ENCODE assay signal across 27 cellular contexts in the genomic region with DNA sequence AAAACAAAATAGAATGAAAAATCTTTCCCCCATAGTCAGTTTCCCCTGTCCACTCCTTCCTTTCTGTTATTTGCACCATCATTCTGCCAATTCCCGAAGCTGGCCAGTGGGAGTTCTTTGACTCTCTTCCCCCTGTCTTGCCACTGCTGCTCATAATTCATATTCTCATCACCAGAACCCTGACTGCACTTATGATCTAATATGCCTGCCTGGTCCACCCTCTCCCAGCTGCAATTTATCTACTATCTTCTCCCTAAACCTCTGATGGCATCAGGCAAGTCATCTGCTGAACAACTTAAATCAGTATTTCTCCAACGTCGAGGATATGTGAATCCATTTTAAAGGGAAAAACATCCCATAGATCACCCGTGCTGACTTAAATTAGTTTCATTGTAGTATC.
"Had no signal": no experiment of that assay in that cellular context is flagged by ENCODE, and none has a peak within 500 bp of the region (broad histone marks: within the 10 kb centered on the region; RNA-seq: fewer than 3 reads in every experiment).

No MANE protein-coding gene starts in this region.

- H3K4me3 ChIP-seq: coronary artery, esophagus squamous epithelium, gastrocnemius medialis, lung, pancreas, smooth muscle cell, suprapubic skin, transverse colon, upper lobe of right lung, uterus had no signal

- H3K9me3 ChIP-seq: gastrocnemius medialis, pancreas, suprapubic skin, transverse colon, upper lobe of right lung, uterus had no signal

- H3K27me3 ChIP-seq: esophagus squamous epithelium, gastrocnemius medialis, pancreas, suprapubic skin, transverse colon, upper lobe of right lung, uterus had no signal

- FAIRE-seq: keratinocyte, pancreas had no signal

- H3K27me3 Mint-ChIP-seq: memory B cell; stimulated activated naive CD8-positive, alpha-beta T cell treated with anti-CD3 and anti-CD28 coated beads, Interleukin-15, amount 100 ng/mL, for 72 hours had no signal

- H3K27ac Mint-ChIP-seq: memory B cell, natural killer cell had no signal

- H3K36me3 Mint-ChIP-seq: memory B cell, natural killer cell had no signal

- DNase-seq: dermis blood vessel endothelial cell; effector memory CD4-positive, alpha-beta T cell; erythroblast; esophagus squamous epithelium; gastrocnemius medialis; head of caudate nucleus; natural killer cell; occipital lobe; pancreas; retina; stimulated activated CD4-positive, alpha-beta T cell treated with anti-CD3 and anti-CD28 coated beads, Interleukin-12 subunit alpha, Interleukin-12 subunit beta, amount 100 ng/mL, for 4 hours; stimulated activated CD4-positive, alpha-beta T cell treated with anti-CD3 and anti-CD28 coated beads, Interleukin-1b, Interleukin-23, amount 100 ng/mL, for 48 hours; stimulated activated CD4-positive, alpha-beta T cell treated with anti-CD3 and anti-CD28 coated beads, Interleukin-4, amount 100 ng/mL, for 1 hour; stimulated activated CD8-positive, alpha-beta memory T cell treated with anti-CD3 and anti-CD28 coated beads, Interleukin-4, amount 100 ng/mL, for 48 hours; stimulated activated naive CD4-positive, alpha-beta T cell; stimulated activated naive CD8-positive, alpha-beta T cell treated with anti-CD3 and anti-CD28 coated beads, Interleukin-15, amount 100 ng/mL, for 72 hours; transverse colon; upper lobe of right lung; uterus had no signal

- ATAC-seq: gastrocnemius medialis; left lobe of liver; natural killer cell; pancreas; sciatic nerve; stimulated activated naive CD8-positive, alpha-beta T cell treated with anti-CD3 and anti-CD28 coated beads, Interleukin-15, amount 100 ng/mL, for 72 hours; upper lobe of right lung had no signal

- H3K36me3 ChIP-seq: esophagus squamous epithelium, gastrocnemius medialis, pancreas, suprapubic skin, transverse colon, upper lobe of right lung, uterus had no signal

- H3K4me1 Mint-ChIP-seq: memory B cell; natural killer cell; stimulated activated naive CD8-positive, alpha-beta T cell treated with anti-CD3 and anti-CD28 coated beads, Interleukin-15, amount 100 ng/mL, for 72 hours had no signal

- H3K4me2 ChIP-seq: smooth muscle cell had no signal

- H3K27ac ChIP-seq: coronary artery, esophagus squamous epithelium, gastrocnemius medialis, pancreas, suprapubic skin, transverse colon, upper lobe of right lung, uterus had no signal

- H3K4me3 Mint-ChIP-seq: memory B cell; natural killer cell; stimulated activated naive CD8-positive, alpha-beta T cell treated with anti-CD3 and anti-CD28 coated beads, Interleukin-15, amount 100 ng/mL, for 72 hours had no signal

- H3K4me1 ChIP-seq: esophagus squamous epithelium, gastrocnemius medialis, pancreas, suprapubic skin, transverse colon, upper lobe of right lung, uterus had no signal
